ENCODE assay signal across 12 cellular contexts in the genomic region with DNA sequence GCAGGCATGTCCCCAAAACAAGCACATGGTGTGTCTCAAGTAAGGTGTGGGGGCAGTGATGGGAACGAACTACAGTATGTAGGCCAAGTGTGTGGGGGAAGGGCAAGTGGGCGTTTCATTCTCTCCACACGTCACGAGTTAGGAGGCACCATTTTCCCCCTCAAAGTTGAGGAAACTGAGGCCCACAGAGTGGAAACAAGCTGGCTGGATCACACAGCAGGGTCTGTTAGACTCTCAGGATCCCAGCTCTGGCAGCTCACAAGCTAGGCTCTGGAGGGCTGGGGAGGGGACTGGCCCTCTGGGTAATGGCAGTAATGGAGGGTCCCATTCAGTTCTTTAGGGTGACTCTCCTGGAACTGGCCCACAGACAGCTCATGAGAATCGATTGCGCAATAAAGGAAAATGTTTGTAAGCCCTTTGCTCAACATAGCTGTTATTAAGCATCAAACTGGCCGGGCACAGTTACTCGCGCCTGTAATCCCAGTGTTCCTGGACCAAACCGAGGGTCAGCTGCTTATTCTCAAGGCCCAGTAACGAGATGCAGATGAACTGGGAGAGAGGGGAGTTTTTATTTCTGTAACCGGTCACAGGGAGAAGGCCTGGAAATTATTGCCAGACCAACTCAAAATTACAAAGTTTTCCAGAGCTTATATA. TPM values are rescaled to one million over a fixed set of nuclear protein-coding genes. Genes with fewer than 3 reads are reported as not detected.
DNase-seq lines count a peak whose midpoint lies in the region; ATAC-seq, FAIRE-seq and TF ChIP-seq lines count a peak whose summit lies in the region.
"Had no signal": no experiment of that assay in that cellular context is flagged by ENCODE, and none has a peak within 500 bp of the region (broad histone marks: within the 10 kb centered on the region; RNA-seq: fewer than 3 reads in every experiment).

No MANE protein-coding gene starts in this region.

- WGBS in GM23248 (ENCODE audit: low coverage in 1 of 2, low lambda C conversion rate in 2 of 2, missing lambda C conversion rate in 2 of 2), 2 experiments = 7 to 11% methylated on average over 12 of the region's 12 CpGs

- no peaks in the 10 kb centered on the region for H3K9me2 ChIP-seq in GM23248 (ENCODE audit: insufficient read depth)

- H3K27ac Mint-ChIP-seq in endothelial cell (ENCODE audit: unreplicated experiment) = no peak overlapping the region
- no peak overlapping the region for H3K27ac Mint-ChIP-seq in CD4-positive, alpha-beta T cell
- H3K27ac Mint-ChIP-seq: immature natural killer cell had no signal

- FAIRE-seq in GM12891 (lab: Jason Lieb, UNC) = no peak

- no peak for ATAC-seq in HG02798 (IDR thresholded peaks at IDR 0.05; ENCODE audit: poor library complexity, unreplicated experiment)
- ATAC-seq in CD4-positive, alpha-beta T cell (ENCODE audit: poor library complexity) = no peak

- no peak for TF ChIP-seq POLR2A in GM12891 (IDR thresholded peaks at IDR 0.05; ENCODE audit: low read depth, low read length)

- peaks cover 5% of the 10 kb centered on the region for H3F3A ChIP-seq in GM23248 (ENCODE audit: insufficient read depth)

- intact Hi-C loops in CD4-positive, alpha-beta T cell (cut with DNase I, micrococcal nuclease) = no loop called here

- no peaks in the 10 kb centered on the region for H3K36me3 ChIP-seq in GM23248 (ENCODE audit: low read depth)

- no peak overlapping the region for H3K4me3 Mint-ChIP-seq in endothelial cell (ENCODE audit: unreplicated experiment)
- H3K4me3 Mint-ChIP-seq in CD4-positive, alpha-beta T cell = no peak overlapping the region
- H3K4me3 Mint-ChIP-seq: activated T-cell treated with anti-CD3 and anti-CD28 coated beads, Interleukin-2, amount 50 U/mL, for 4 hours; immature natural killer cell had no signal

- TF ChIP-seq CTCF in endothelial cell (IDR thresholded peaks at IDR 0.05; ENCODE audit: unreplicated experiment) = no peak
- no peak for TF ChIP-seq CTCF in CD4-positive, alpha-beta T cell (IDR thresholded peaks at IDR 0.05)

- H3K27ac ChIP-seq in GM23248 = peak overlapping the region; percentile 63
- H3K27ac ChIP-seq in CD4-positive, alpha-beta T cell (ENCODE audit: low read depth, low read length) = no peak overlapping the region

- H3K36me3 Mint-ChIP-seq in endothelial cell (ENCODE audit: low read depth, unreplicated experiment) = no peaks in the 10 kb centered on the region
- H3K36me3 Mint-ChIP-seq in CD4-positive, alpha-beta T cell (ENCODE audit: low read depth) = no peaks in the 10 kb centered on the region
- H3K36me3 Mint-ChIP-seq: immature natural killer cell had no signal

- no peaks in the 10 kb centered on the region for H3K9me3 Mint-ChIP-seq in endothelial cell (ENCODE audit: unreplicated experiment)
- H3K9me3 Mint-ChIP-seq in CD4-positive, alpha-beta T cell = no peaks in the 10 kb centered on the region
- H3K9me3 Mint-ChIP-seq: activated T-cell treated with anti-CD3 and anti-CD28 coated beads, Interleukin-2, amount 50 U/mL, for 4 hours; immature natural killer cell had no signal

- peak overlapping the region; percentile 42; the same call in 1 of the 2 replicates for H2AFZ ChIP-seq in GM23248

- H3K9ac ChIP-seq in GM23248 = peak overlapping the region; percentile 66

- no peaks in the 10 kb centered on the region for H4K20me1 ChIP-seq in GM23248 (ENCODE audit: insufficient read depth)

- in situ Hi-C loops in GM23248 (cut with MboI) = no loop called here

- POLR2A ChIA-PET in CD4-positive, alpha-beta T cell (lab: Charles Lee) = no interaction called here

- no peak overlapping the region for H3K4me2 ChIP-seq in GM23248 (ENCODE audit: unreplicated experiment)

- H3K27me3 Mint-ChIP-seq in endothelial cell (ENCODE audit: unreplicated experiment) = peaks cover 9% of the 10 kb centered on the region
- H3K27me3 Mint-ChIP-seq in CD4-positive, alpha-beta T cell = no peaks in the 10 kb centered on the region

- H3K4me1 ChIP-seq in GM23248 (ENCODE audit: insufficient read depth) = peaks cover 22% of the 10 kb centered on the region

- H3K9me3 ChIP-seq in GM23248 (ENCODE audit: low read depth) = no peaks in the 10 kb centered on the region
- H3K9me3 ChIP-seq in CD4-positive, alpha-beta T cell (ENCODE audit: control insufficient read depth, low read length) = no peaks in the 10 kb centered on the region

- no peak overlapping the region for H3K4me3 ChIP-seq in GM23248
- H3K4me3 ChIP-seq in skeletal muscle cell (ENCODE audit: low read depth, low read length) = no peak overlapping the region

- no peaks in the 10 kb centered on the region for H3K4me1 Mint-ChIP-seq in endothelial cell (ENCODE audit: unreplicated experiment)
- H3K4me1 Mint-ChIP-seq in CD4-positive, alpha-beta T cell (ENCODE audit: low read depth) = no peaks in the 10 kb centered on the region
- H3K4me1 Mint-ChIP-seq: immature natural killer cell had no signal

- peak; percentile 94 for DNase-seq in GM23248
- DNase-seq in amniotic epithelial cell (ENCODE audit: low read depth) = peak; percentile 93
- peak; percentile 43 for DNase-seq in hepatic stellate cell (ENCODE audit: low spot score)
- peak; percentile 53 for DNase-seq in skeletal muscle cell (ENCODE audit: low read depth)
- DNase-seq in endothelial cell (ENCODE audit: low spot score) = no peak
- no peak for DNase-seq in CD4-positive, alpha-beta T cell
- no peak for DNase-seq in GM12891 (ENCODE audit: insufficient read length, low spot score)
- DNase-seq: activated T-cell treated with anti-CD3 and anti-CD28 coated beads, Interleukin-2, amount 50 U/mL, for 4 hours; DMS 273 treated with DMSO at 0.1 percent for 48 hours; immature natural killer cell; NCI-H187 treated with DMSO at 0.1 percent for 48 hours had no signal

- CTCF ChIA-PET in CD4-positive, alpha-beta T cell (lab: Charles Lee) = interaction anchor here (1.0 kb wide), 1 partner anchor 15 kb away, joined by 3 read pairs; no protein-coding TSS in a partner anchor

- H3K79me2 ChIP-seq in GM23248 (ENCODE audit: insufficient read depth) = no peaks in the 10 kb centered on the region

- H3K27me3 ChIP-seq in GM23248 (replicated peaks; ENCODE audit: insufficient read depth) = no peaks in the 10 kb centered on the region
- no peaks in the 10 kb centered on the region for H3K27me3 ChIP-seq in CD4-positive, alpha-beta T cell (ENCODE audit: control insufficient read depth, insufficient read depth, low read length)

TF ChIP-seq in GM12891, 5 proteins besides CTCF, POLR2A, EP300 and RAD21:
- TF ChIP-seq PAX5 (IDR thresholded peaks at IDR 0.05; ENCODE audit: insufficient read depth, low read length, severe bottlenecking) (no peak), SPI1 (IDR thresholded peaks at IDR 0.05; ENCODE audit: low read depth, low read length) (no peak), POLR2AphosphoS5 (IDR thresholded peaks at IDR 0.05; ENCODE audit: low read depth, low read length) (no peak), POU2F2 (IDR thresholded peaks at IDR 0.05; ENCODE audit: low read depth, low read length) (no peak), TAF1 (IDR thresholded peaks at IDR 0.05; ENCODE audit: low read depth, low read length) (no peak)

RNA-seq across cellular contexts. Expression of a gene that starts 24.1 kb away (rescaled TPM):
- total RNA-seq in GM23248 (2014; rRNA removed; shearing (Covaris generic)) = 12.3 and 12.9 TPM in 2 replicates
- polyA plus RNA-seq in GM23248 (2016; fragmentation: Nextera tagmentation; extraction: Ambion mirVana) = 3.3 and 3.8 TPM in 2 replicates
- 2.9 TPM for total RNA-seq in endothelial cell (ENCODE audit: unreplicated experiment)
- total RNA-seq in CD4-positive, alpha-beta T cell = under 1 TPM in 1 of 2 experiments, not detected in 1; 0.08 TPM
- polyA plus RNA-seq in GM12891 (2012; ENCODE audit: low read depth, missing spikeins) = 0.14 TPM
- polyA plus RNA-seq: immature natural killer cell had no signal

Comparison
In these comparisons a context has a peak if more than half of its experiments do, and no peak if none do; other contexts are left out.
1. DNase-seq: peak in GM23248 (single experiment), amniotic epithelial cell (single experiment), hepatic stellate cell (single experiment) and skeletal muscle cell (single experiment); none in endothelial cell (single experiment), CD4-positive, alpha-beta T cell (0 of 10) and GM12891 (single experiment).